In genomic region chr12:79933580-79934264, GRCh38 we compare ENCODE assay signal across 8 cellular contexts. TPM values are rescaled to one million over a fixed set of nuclear protein-coding genes. Genes with fewer than 3 reads are reported as not detected.
DNase-seq lines count a peak whose midpoint lies in the region; ATAC-seq, FAIRE-seq and TF ChIP-seq lines count a peak whose summit lies in the region.

No MANE protein-coding gene starts in this region.

- TF ChIP-seq POLR2A in HepG2 (IDR thresholded peaks at IDR 0.05; ENCODE audit: insufficient read depth in 1 of 2, low read depth in 2 of 2, low read length in 2 of 2): no peak

- H3K79me2 ChIP-seq in HepG2 (ENCODE audit: insufficient read depth, low read length): peaks cover 63% of the 10 kb centered on the region

- H3K4me1 ChIP-seq in NT2/D1 (ENCODE audit: insufficient read depth, insufficient read length): no peaks in the 10 kb centered on the region
- H3K4me1 ChIP-seq in HepG2 (ENCODE audit: insufficient read depth, low read length): peaks cover 28% of the 10 kb centered on the region

- H3K4me3 ChIP-seq in H7 (ENCODE audit: insufficient read depth, low read depth, low read length): peak overlapping the region; percentile 99
- peak overlapping the region; percentile 100 for H3K4me3 ChIP-seq in NT2/D1 (ENCODE audit: insufficient read length, low read depth)
- peak overlapping the region; percentile 90 to 98 for H3K4me3 ChIP-seq in cardiac fibroblast (replicated peaks in 1 of 2; ENCODE audit: low read depth in 2 of 2, low read length in 2 of 2)
- peak overlapping the region; percentile 74 to 100 (median 98) for H3K4me3 ChIP-seq in HepG2 (replicated peaks in 1 of 3; ENCODE audit: insufficient read depth in 1 of 3, low read depth in 2 of 3, low read length in 3 of 3)

- H3K4me2 ChIP-seq in HepG2 (ENCODE audit: low read depth, low read length): peak overlapping the region; percentile 76

- no peak for TF ChIP-seq RAD21 in HepG2 (CRISPR knock-in tag; IDR thresholded peaks at IDR 0.05)

- FAIRE-seq in HepG2 (lab: Jason Lieb, UNC): no peak

- TF ChIP-seq CTCF in cardiac fibroblast (IDR thresholded peaks at IDR 0.05; ENCODE audit: low read depth, low read length) (no peak), HepG2 (CRISPR knock-in tag; IDR thresholded peaks at IDR 0.05) (no peak)

- H3K9ac ChIP-seq in NT2/D1 (ENCODE audit: insufficient read length, low read depth): peak overlapping the region; percentile 100
- peak overlapping the region; percentile 89 for H3K9ac ChIP-seq in HepG2 (ENCODE audit: insufficient read depth, low read depth, low read length)

- H4K20me1 ChIP-seq in HepG2 (ENCODE audit: insufficient read depth, low read length): peaks cover 17% of the 10 kb centered on the region

- ATAC-seq in HepG2 (peak; percentile 8; the same call in 1 of the 3 replicates), HG03439 (IDR thresholded peaks at IDR 0.05; ENCODE audit: unreplicated experiment) (no peak)

- POLR2A ChIA-PET in HepG2 (lab: Yijun Ruan, JAX): no interaction called here

- DNase-seq in G401 (ENCODE audit: low spot score): peak; percentile 43
- peak; percentile 5 for DNase-seq in H7
- no peak for DNase-seq in NT2/D1 (ENCODE audit: low read depth, low spot score)
- peak in 1 of 2 donors; percentile 18 for DNase-seq in cardiac fibroblast (ENCODE audit: low read depth in 2 of 2)
- no peak for DNase-seq in HepG2 (ENCODE audit: low spot score)
- peak; percentile 52 for DNase-seq in superior temporal gyrus (ENCODE audit: extremely low spot score)
- DNase-seq in iPS-NIHi11 (ENCODE audit: low spot score): no peak

- H3K9me3 ChIP-seq in NT2/D1 (ENCODE audit: insufficient read depth, low read length): no peaks in the 10 kb centered on the region
- no peaks in the 10 kb centered on the region for H3K9me3 ChIP-seq in HepG2 (ENCODE audit: low read length)

- in situ Hi-C loops in G401 (cut with HindIII; ENCODE audit: low sequenced_read_pairs) (no loop called here), HepG2 (cut with HindIII; ENCODE audit: extremely low pct_ligation_motif_present, low pct_unique_long_range_greater_than_20kb) (no loop called here)

- no peak overlapping the region for H2AFZ ChIP-seq in HepG2 (ENCODE audit: low read length)

- intact Hi-C loops in HepG2 (cut with micrococcal nuclease; ENCODE audit: unreplicated experiment): loop anchor here (2.0 to 10.0 kb wide), 3 partner anchors 15 to 239 kb away; partner anchors contain the start of gene PAWR

- CTCF ChIA-PET in HepG2 (lab: Yijun Ruan, JAX; ENCODE audit: low intra/inter-chr PET ratio, low total read pairs): no interaction called here

- WGBS in HepG2 (ENCODE audit: low lambda C conversion rate): 0% methylated on average over 14 of the region's 14 CpGs

- H3K36me3 ChIP-seq in H7 (replicated peaks; ENCODE audit: control insufficient read depth, insufficient read depth, low read length): no peaks in the 10 kb centered on the region
- H3K36me3 ChIP-seq in NT2/D1 (ENCODE audit: insufficient read depth, insufficient read length, low read length): peaks cover 3% of the 10 kb centered on the region
- H3K36me3 ChIP-seq in HepG2 (replicated peaks in 1 of 2; ENCODE audit: control insufficient read depth in 1 of 2, insufficient read depth in 2 of 2, low read length in 2 of 2): no peaks in the 10 kb centered on the region; a peak in 1 of 5 replicates

- H3K27me3 ChIP-seq in H7 (ENCODE audit: control insufficient read depth, insufficient read depth, low read length) (no peaks in the 10 kb centered on the region), NT2/D1 (ENCODE audit: insufficient read depth, insufficient read length) (no peaks in the 10 kb centered on the region), HepG2 (ENCODE audit: control insufficient read depth in 1 of 2, insufficient read depth in 2 of 2, low read length in 2 of 2) (no peaks in the 10 kb centered on the region; a peak in 1 of 5 replicates)

- TF ChIP-seq EP300 in HepG2 (IDR thresholded peaks at IDR 0.05; ENCODE audit: low read depth in 2 of 2, low read length in 2 of 2): no peak
- no peak for TF ChIP-seq EP300 in HepG2 (CRISPR knock-in tag; IDR thresholded peaks at IDR 0.05; ENCODE audit: borderline replicate concordance)

- TSS peak; percentile 66 for BruUV-seq in HepG2 (replicated peaks; lab: Mats Ljungman, UMichigan)

- H3K27ac ChIP-seq in HepG2 (ENCODE audit: extremely low read length, insufficient read depth, low read length): peak overlapping the region; percentile 95

TF ChIP-seq in HepG2, 621 proteins besides CTCF, POLR2A, EP300 and RAD21:
- TF ChIP-seq BATF2 (CRISPR knock-in tag; IDR thresholded peaks at IDR 0.05) (0 out of 2 replicates have a peak, but pooled peaks have one; percentile 3), HOXA5 (CRISPR knock-in tag; IDR thresholded peaks at IDR 0.05) (no peak)
TF ChIP-seq in HepG2: peak in this region for 1.

RNA-seq across cellular contexts. Expression of gene PPP1R12A, which starts 1.2 kb away (rescaled TPM):
- 45.4 and 57.0 TPM in 2 replicates for total RNA-seq in G401 (2014; rRNA removed; shearing (Covaris generic))
- 39.7 and 58.7 TPM in 2 replicates for total RNA-seq in H7 (2014; rRNA removed; shearing (Covaris generic))
- total RNA-seq in HepG2 (2016; rRNA removed; fragmentation: Illumina TruSeq; extraction: Trizol): 38.1 and 50.0 TPM in 2 replicates
- total RNA-seq in HepG2 (2016; cell fraction: cytosol; rRNA removed; fragmentation: Illumina TruSeq; extraction: Trizol; ENCODE audit: low read depth): 9.5 and 9.7 TPM in 2 replicates
- 34.3 and 46.1 TPM in 2 replicates for total RNA-seq in HepG2 (2016; cell fraction: insoluble cytoplasmic fraction; rRNA removed; fragmentation: Illumina TruSeq; extraction: Trizol)
- 9.0 and 11.0 TPM in 2 replicates for total RNA-seq in HepG2 (2016; cell fraction: membrane; rRNA removed; fragmentation: Illumina TruSeq; extraction: Trizol)
- total RNA-seq in HepG2 (2016; cell fraction: nucleus; rRNA removed; fragmentation: Illumina TruSeq; extraction: Trizol): 71.8 and 85.6 TPM in 2 replicates
- polyA plus RNA-seq in HepG2 (2011; rRNA removed): 15.2 and 23.8 TPM in 2 replicates
- 5.3 and 7.6 TPM in 2 replicates for polyA plus RNA-seq in HepG2 (2011; cell fraction: cytosol; rRNA removed)
- polyA plus RNA-seq in HepG2 (2011; cell fraction: nucleus; rRNA removed): 20.0 and 20.9 TPM in 2 replicates
- polyA plus RNA-seq in HepG2 (2012): 14.8 and 21.7 TPM in 2 replicates
- polyA plus RNA-seq in HepG2 (2016; cell fraction: cytosol; fragmentation: Illumina TruSeq; extraction: Trizol; ENCODE audit: low read depth): 0.25 and 0.49 TPM in 2 replicates
- polyA plus RNA-seq in HepG2 (2016; cell fraction: insoluble cytoplasmic fraction; fragmentation: Illumina TruSeq; extraction: Trizol; ENCODE audit: low read depth): 13.4 and 14.7 TPM in 2 replicates
- polyA plus RNA-seq in HepG2 (2016; cell fraction: membrane; fragmentation: Illumina TruSeq; extraction: Trizol; ENCODE audit: low read depth): 1.1 and 1.3 TPM in 2 replicates
- 32.1 and 35.6 TPM in 2 replicates for polyA plus RNA-seq in HepG2 (2016; cell fraction: nucleus; fragmentation: Illumina TruSeq; extraction: Trizol; ENCODE audit: insufficient read depth, low read depth)
- 46.9 and 51.1 TPM in 2 replicates for polyA minus RNA-seq in HepG2 (2011; rRNA and poly(A)+ RNA removed; ENCODE audit: low replicate concordance)
- 32.1 and 37.0 TPM in 2 replicates for polyA minus RNA-seq in HepG2 (2011; cell fraction: cytosol; rRNA and poly(A)+ RNA removed)
- 148 and 194 TPM in 2 replicates for polyA minus RNA-seq in HepG2 (2011; cell fraction: nucleus; rRNA and poly(A)+ RNA removed)

Comparison
In these comparisons a context has a peak if more than half of its experiments do, and no peak if none do; other contexts are left out.
1. DNase-seq: peak in G401 (single experiment), H7 (single experiment) and superior temporal gyrus (single experiment); none in NT2/D1 (single experiment), HepG2 (single experiment) and iPS-NIHi11 (single experiment).
2. Peak in every context shown above with its lines, with median percentiles within 50 percentile points of each other: H3K4me3 ChIP-seq.